13 cellular contexts compared by ENCODE assay signal in the genomic region with DNA sequence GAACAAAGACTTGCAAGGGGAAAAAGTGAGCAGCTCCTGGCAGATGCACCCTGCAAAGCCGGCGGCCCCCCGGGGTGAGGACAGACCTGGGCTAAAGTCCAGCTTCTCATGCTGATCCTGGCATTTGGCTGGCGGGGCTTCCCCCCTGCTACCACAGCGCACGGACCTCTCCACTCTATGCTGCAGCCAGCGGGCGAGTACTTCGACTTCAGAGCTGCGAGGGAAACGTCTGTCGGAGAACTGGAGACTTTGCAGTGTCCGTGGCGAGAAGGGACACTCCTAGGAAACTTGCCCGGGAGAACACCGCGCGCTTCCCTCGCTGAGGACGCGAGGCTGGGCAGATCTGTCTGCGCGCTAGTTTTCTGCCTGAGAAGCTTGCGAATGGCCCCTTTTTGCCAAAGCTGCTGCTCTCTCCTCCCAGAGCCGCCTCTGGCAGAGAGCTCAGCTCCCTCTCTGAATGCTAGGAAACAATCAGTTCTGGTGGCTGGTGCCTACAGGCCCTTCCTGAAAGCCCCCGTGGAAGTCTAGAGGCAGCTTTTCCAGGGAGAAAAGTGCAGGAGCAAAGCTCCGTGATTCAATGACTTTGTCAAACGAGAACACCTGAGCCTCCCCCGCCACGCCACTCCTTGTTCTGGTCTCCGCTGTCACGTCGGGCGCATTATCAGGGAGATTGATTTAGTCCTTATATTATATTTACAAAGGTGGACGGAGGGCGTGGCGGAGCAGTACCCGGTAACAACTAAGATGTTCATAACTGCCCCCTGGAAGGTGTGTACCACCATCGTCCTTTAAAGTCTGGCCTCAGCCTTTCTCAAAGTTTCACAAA.
A peak's percentile ranks its signal among the peaks of the same experiment; 100 is the strongest.
DNase-seq lines count a peak whose midpoint lies in the region; ATAC-seq and TF ChIP-seq lines count a peak whose summit lies in the region.
"Had no signal": no experiment of that assay in that cellular context is flagged by ENCODE, and none has a peak within 500 bp of the region (broad histone marks: within the 10 kb centered on the region; RNA-seq: fewer than 3 reads in every experiment).

No MANE protein-coding gene starts in this region.

- no peaks in the 10 kb centered on the region for H3K9me2 ChIP-seq in SK-N-SH

- H3K27ac ChIP-seq in SK-N-SH (ENCODE audit: low read depth in 2 of 2, low read length in 1 of 2) (no peak overlapping the region), dorsolateral prefrontal cortex (no peak overlapping the region), mesenchymal stem cell (ENCODE audit: low read length, poor library complexity, severe bottlenecking) (no peak overlapping the region), upper lobe of left lung (no peak overlapping the region)

- DNase-seq in SK-N-SH (peak; percentile 54), dorsolateral prefrontal cortex (peak in 1 of 10 donors; percentile 54), mesenchymal stem cell (no peak), upper lobe of left lung (peak in 1 of 2 donors; percentile 67)
- no peak for DNase-seq in activated T-cell treated with anti-CD3 and anti-CD28 coated beads, Interleukin-2, amount 50 U/mL, for 72 hours
- DNase-seq: ACHN; activated gamma-delta T cell; effector memory CD8-positive, alpha-beta T cell; immature natural killer cell; OCI-M1 had no signal

- no peak overlapping the region for H4K91ac ChIP-seq in mesenchymal stem cell (ENCODE audit: low read length)

- no peak overlapping the region for H3K4ac ChIP-seq in mesenchymal stem cell (ENCODE audit: low read depth in 1 of 2, low read length in 2 of 2)

- no peaks in the 10 kb centered on the region for H3F3A ChIP-seq in SK-N-SH (replicated peaks; ENCODE audit: insufficient read depth)

- intact Hi-C loops in dorsolateral prefrontal cortex (cut with DNase I) = no loop called here

- no peaks in the 10 kb centered on the region for H3K4me1 Mint-ChIP-seq in activated T-cell treated with anti-CD3 and anti-CD28 coated beads, Interleukin-2, amount 50 U/mL, for 72 hours (ENCODE audit: low read depth)

- 47% methylated on average over 29 of the region's 39 CpGs for WGBS in SK-N-SH (ENCODE audit: low lambda C conversion rate)
- 33% methylated on average over 39 of the region's 39 CpGs for WGBS in mesenchymal stem cell
- WGBS in upper lobe of left lung, 2 donors = 26 to 52% methylated on average over 13 to 30 of the region's 39 CpGs

- no peaks in the 10 kb centered on the region for H3K79me2 ChIP-seq in SK-N-SH (ENCODE audit: insufficient read depth)

- no peak overlapping the region for H3K9ac ChIP-seq in SK-N-SH
- H3K9ac ChIP-seq in mesenchymal stem cell (ENCODE audit: low read length) = no peak overlapping the region

- TF ChIP-seq EP300 in SK-N-SH (IDR thresholded peaks at IDR 0.05; ENCODE audit: borderline replicate concordance in 1 of 2, low read depth in 1 of 2, low read length in 1 of 2) = no peak
- no peak for TF ChIP-seq EP300 in upper lobe of left lung (IDR thresholded peaks at IDR 0.05)

- no peak overlapping the region for H4K8ac ChIP-seq in mesenchymal stem cell (ENCODE audit: low read length)

- H2AK5ac ChIP-seq in mesenchymal stem cell (ENCODE audit: low read length, severe bottlenecking) = no peak overlapping the region

- peaks cover 2% of the 10 kb centered on the region in 2 donors for H3K9me3 Mint-ChIP-seq in activated T-cell treated with anti-CD3 and anti-CD28 coated beads, Interleukin-2, amount 50 U/mL, for 72 hours

- H3K4me2 ChIP-seq in SK-N-SH = no peak overlapping the region
- peak overlapping the region; percentile 77 for H3K4me2 ChIP-seq in mesenchymal stem cell (ENCODE audit: low read length, poor library complexity, severe bottlenecking)

- no peak overlapping the region for H2BK120ac ChIP-seq in mesenchymal stem cell (ENCODE audit: low read depth, low read length)

- no peaks in the 10 kb centered on the region for H3K9me3 ChIP-seq in SK-N-SH
- H3K9me3 ChIP-seq in mesenchymal stem cell (ENCODE audit: control insufficient read depth, low read length) = no peaks in the 10 kb centered on the region
- no peaks in the 10 kb centered on the region for H3K9me3 ChIP-seq in upper lobe of left lung

- H3K4me3 ChIP-seq in SK-N-SH (ENCODE audit: low read depth in 2 of 2, low read length in 1 of 2) (peak overlapping the region in 1 of 2 experiments; percentile 14; a peak in 1 of 4 replicates), dorsolateral prefrontal cortex (peak overlapping the region in 45 of 59 donors; percentile 3 to 56 (median 32)), mesenchymal stem cell (ENCODE audit: insufficient read depth in 1 of 2, low read depth in 1 of 2, low read length in 2 of 2) (no peak overlapping the region), upper lobe of left lung (no peak overlapping the region)

- CTCF ChIA-PET in SK-N-SH (lab: Yijun Ruan, JAX) = interaction anchor here (1.1 to 1.5 kb wide), 2 partner anchors 187 to 211 kb away, joined by 3 to 6 read pairs; no protein-coding TSS in a partner anchor

- POLR2A ChIA-PET in SK-N-SH (lab: Yijun Ruan, JAX) = no interaction called here

- H3K23ac ChIP-seq in mesenchymal stem cell (ENCODE audit: low read length in 2 of 2) = no peak overlapping the region

- TF ChIP-seq RAD21 in SK-N-SH (IDR thresholded peaks at IDR 0.05; ENCODE audit: low read length) = no peak

- TF ChIP-seq POLR2A in upper lobe of left lung (IDR thresholded peaks at IDR 0.05) = no peak

- H3K14ac ChIP-seq in mesenchymal stem cell (ENCODE audit: low read length in 2 of 2) = no peak overlapping the region

- H3K18ac ChIP-seq in mesenchymal stem cell (ENCODE audit: low read depth in 1 of 2, low read length in 2 of 2) = no peak overlapping the region

- no peak for TF ChIP-seq CTCF in SK-N-SH (IDR thresholded peaks at IDR 0.05)
- TF ChIP-seq CTCF in dorsolateral prefrontal cortex (IDR thresholded peaks at IDR 0.05 in 54 of 56, conservative IDR thresholded peaks at IDR 0.05 in 2 of 56; ENCODE audit: low read depth in 1 of 56, partially characterized antibody in 56 of 56) = no peak
- TF ChIP-seq CTCF in upper lobe of left lung (IDR thresholded peaks at IDR 0.05) = no peak

- peaks cover 0 to 5% of the 10 kb centered on the region in 2 experiments; a peak in 1 of 4 replicates for H3K4me1 ChIP-seq in SK-N-SH (ENCODE audit: control insufficient read depth in 1 of 2, insufficient read depth in 2 of 2, low read depth in 1 of 2, low read length in 1 of 2)
- peaks cover 6% of the 10 kb centered on the region for H3K4me1 ChIP-seq in mesenchymal stem cell (ENCODE audit: control insufficient read depth, insufficient read depth, low read depth, low read length)
- H3K4me1 ChIP-seq in upper lobe of left lung = no peaks in the 10 kb centered on the region

- no peak overlapping the region for H3K27ac Mint-ChIP-seq in activated T-cell treated with anti-CD3 and anti-CD28 coated beads, Interleukin-2, amount 50 U/mL, for 72 hours
- H3K27ac Mint-ChIP-seq: effector memory CD8-positive, alpha-beta T cell; immature natural killer cell had no signal

- ATAC-seq in SK-N-SH treated with all-trans-retinoic acid at 6 μM for 48 hours = no peak; the same call in 2 of the 3 replicates
- peak; percentile 29 to 34 for ATAC-seq in upper lobe of left lung (ENCODE audit: low FRiP score in 2 of 2)
- ATAC-seq in activated T-cell treated with anti-CD3 and anti-CD28 coated beads, Interleukin-2, amount 50 U/mL, for 72 hours (replicated peaks in 1 of 2) = no peak
- no peak for ATAC-seq in GM18520 (IDR thresholded peaks at IDR 0.05; ENCODE audit: unreplicated experiment)
- no peak for ATAC-seq in HG03175 (IDR thresholded peaks at IDR 0.05; ENCODE audit: unreplicated experiment)
- ATAC-seq: effector memory CD8-positive, alpha-beta T cell had no signal

- peaks cover 6% of the 10 kb centered on the region for H3K27me3 Mint-ChIP-seq in activated T-cell treated with anti-CD3 and anti-CD28 coated beads, Interleukin-2, amount 50 U/mL, for 72 hours (ENCODE audit: low read depth)

- H3K4me3 Mint-ChIP-seq in activated T-cell treated with anti-CD3 and anti-CD28 coated beads, Interleukin-2, amount 50 U/mL, for 72 hours = no peak overlapping the region

- H2BK12ac ChIP-seq in mesenchymal stem cell (ENCODE audit: low read length in 2 of 2) = no peak overlapping the region

- no peak overlapping the region for H2BK5ac ChIP-seq in mesenchymal stem cell (ENCODE audit: low read depth, low read length, poor library complexity, severe bottlenecking)

- H2BK15ac ChIP-seq in mesenchymal stem cell (ENCODE audit: low read depth, poor library complexity, severe bottlenecking) = no peak overlapping the region

- H3K79me1 ChIP-seq in mesenchymal stem cell (replicated peaks; ENCODE audit: low read length, poor library complexity, severe bottlenecking) = no peaks in the 10 kb centered on the region

- H2AFZ ChIP-seq in SK-N-SH (ENCODE audit: low read depth) (no peak overlapping the region), mesenchymal stem cell (ENCODE audit: low read depth, low read length) (no peak overlapping the region)

- no peaks in the 10 kb centered on the region for H3K36me3 Mint-ChIP-seq in activated T-cell treated with anti-CD3 and anti-CD28 coated beads, Interleukin-2, amount 50 U/mL, for 72 hours (ENCODE audit: insufficient read depth in 2 of 2)

- no peaks in the 10 kb centered on the region for H4K20me1 ChIP-seq in SK-N-SH (ENCODE audit: insufficient read depth)

- H3K36me3 ChIP-seq in SK-N-SH (replicated peaks in 1 of 2; ENCODE audit: control insufficient read depth in 1 of 2, insufficient read depth in 2 of 2, low read length in 1 of 2) (no peaks in the 10 kb centered on the region), mesenchymal stem cell (ENCODE audit: control insufficient read depth in 1 of 2, insufficient read depth in 2 of 2, low read depth in 1 of 2, low read length in 2 of 2) (no peaks in the 10 kb centered on the region), upper lobe of left lung (no peaks in the 10 kb centered on the region)

- H3K27me3 ChIP-seq in SK-N-SH (ENCODE audit: insufficient read depth) (no peaks in the 10 kb centered on the region), dorsolateral prefrontal cortex (peaks cover 0 to 22% (median 0%) of the 10 kb centered on the region in 45 donors), mesenchymal stem cell (ENCODE audit: control insufficient read depth in 1 of 2, insufficient read depth in 1 of 2, low read length in 2 of 2) (peaks cover 7 to 8% of the 10 kb centered on the region in 2 experiments), upper lobe of left lung (no peaks in the 10 kb centered on the region)

TF ChIP-seq in SK-N-SH treated with all-trans-retinoic acid at 6 μM for 48 hours, 23 proteins besides CTCF, POLR2A, EP300 and RAD21:
- TF ChIP-seq ZC3H10 (CRISPR knock-in tag; IDR thresholded peaks at IDR 0.05) (no peak), PPARA (CRISPR knock-in tag; IDR thresholded peaks at IDR 0.05; ENCODE audit: borderline replicate concordance) (no peak), TOX (CRISPR knock-in tag; IDR thresholded peaks at IDR 0.05; ENCODE audit: borderline replicate concordance) (no peak), BACH2 (CRISPR knock-in tag; IDR thresholded peaks at IDR 0.05; ENCODE audit: borderline replicate concordance) (no peak), ZNF70 (CRISPR knock-in tag; IDR thresholded peaks at IDR 0.05) (no peak)
TF ChIP-seq in SK-N-SH treated with all-trans-retinoic acid at 6 μM for 48 hours: peak in this region for 0.

Comparison
In these comparisons a context has a peak if more than half of its experiments do, and no peak if none do; other contexts are left out.
1. H3K4me3 ChIP-seq: peak in dorsolateral prefrontal cortex (45 of 59); none in mesenchymal stem cell (0 of 2) and upper lobe of left lung (0 of 4).
2. ATAC-seq: peak in upper lobe of left lung (2 of 2); none in SK-N-SH treated with all-trans-retinoic acid at 6 μM for 48 hours (single experiment), activated T-cell treated with anti-CD3 and anti-CD28 coated beads, Interleukin-2, amount 50 U/mL, for 72 hours (0 of 2), GM18520 (single experiment) and HG03175 (single experiment).